ENCODE assay signal across 10 cellular contexts in the genomic region with DNA sequence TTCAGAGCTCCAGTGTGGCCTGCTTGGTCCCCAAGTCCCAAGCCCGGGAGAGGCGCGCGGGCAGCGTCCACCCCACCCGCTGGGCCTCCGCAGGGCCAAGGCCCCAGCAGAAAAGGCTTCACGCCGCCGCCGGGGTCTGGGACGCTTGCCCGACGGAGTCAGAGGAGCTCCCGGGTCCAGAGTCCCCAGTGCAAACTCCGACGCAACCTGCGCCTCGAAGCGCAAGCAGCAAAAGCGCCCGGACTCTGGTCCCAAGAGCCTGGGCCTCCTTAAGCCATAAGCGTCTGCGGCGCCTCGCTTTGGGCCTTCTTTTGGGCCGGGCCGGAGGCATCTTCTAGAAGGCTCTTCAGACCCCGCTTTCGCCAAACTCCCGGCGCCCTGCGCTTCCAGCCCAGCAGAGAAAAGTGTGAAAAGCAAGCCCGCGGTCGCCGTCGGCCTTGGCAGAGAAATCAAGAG. TPM values are rescaled to one million over a fixed set of nuclear protein-coding genes. Genes with fewer than 3 reads are reported as not detected.
DNase-seq lines count a peak whose midpoint lies in the region; ATAC-seq and TF ChIP-seq lines count a peak whose summit lies in the region.
"Had no signal": no experiment of that assay in that cellular context is flagged by ENCODE, and none has a peak within 500 bp of the region (broad histone marks: within the 10 kb centered on the region; RNA-seq: fewer than 3 reads in every experiment).

No MANE protein-coding gene starts in this region.

- H3K27ac Mint-ChIP-seq in GM23338: no peak overlapping the region
- H3K27ac Mint-ChIP-seq in activated T-helper 2 cell treated with anti-CD3 and anti-CD28 coated beads, Interferon-gamma antibody, Interleukin-2, Interleukin-4, amounts not matched to agents 10 μg/mL and 5 μg/mL and 100 μg/mL, durations not matched to agents 14 hours and 24 hours and 36 hours: no peak overlapping the region

- H3K4me3 Mint-ChIP-seq in GM23338: peak overlapping the region; percentile 84
- H3K4me3 Mint-ChIP-seq in activated T-helper 2 cell treated with anti-CD3 and anti-CD28 coated beads, Interferon-gamma antibody, Interleukin-2, Interleukin-4, amounts not matched to agents 10 μg/mL and 5 μg/mL and 100 μg/mL, durations not matched to agents 14 hours and 24 hours and 36 hours (ENCODE audit: low read depth): peak overlapping the region; percentile 10

- H3K9me3 ChIP-seq in hepatocyte (ENCODE audit: low read depth) (no peaks in the 10 kb centered on the region), skeletal muscle tissue (ENCODE audit: control insufficient read depth in 3 of 3, low read length in 3 of 3) (peaks cover 0 to 2% (median 0%) of the 10 kb centered on the region in 3 donors)

- intact Hi-C loops in activated T-helper 2 cell treated with anti-CD3 and anti-CD28 coated beads, Interferon-gamma antibody, Interleukin-2, Interleukin-4, amounts not matched to agents 10 μg/mL and 5 μg/mL and 100 μg/mL, durations not matched to agents 14 hours and 24 hours and 36 hours (cut with micrococcal nuclease): no loop called here
- intact Hi-C loops in head of caudate nucleus (cut with DNase I): no loop called here

- H3K9ac ChIP-seq in skeletal muscle tissue (ENCODE audit: low read depth in 1 of 3, low read length in 3 of 3): peak overlapping the region; percentile 61 to 72 (median 70)

- peaks cover 24% of the 10 kb centered on the region; the same call in 1 of the 2 replicates for H3K4me1 ChIP-seq in GM23338 (ENCODE audit: insufficient read depth)
- peaks cover 4% of the 10 kb centered on the region for H3K4me1 ChIP-seq in hepatocyte (ENCODE audit: insufficient read depth)
- no peaks in the 10 kb centered on the region for H3K4me1 ChIP-seq in skeletal muscle tissue (ENCODE audit: control insufficient read depth in 3 of 3, insufficient read depth in 3 of 3, low read length in 3 of 3)

- H3K36me3 ChIP-seq in GM23338 (ENCODE audit: insufficient read depth) (no peaks in the 10 kb centered on the region), hepatocyte (replicated peaks; ENCODE audit: insufficient read depth, low read depth) (no peaks in the 10 kb centered on the region), skeletal muscle tissue (ENCODE audit: control insufficient read depth in 3 of 3, insufficient read depth in 3 of 3, low read length in 3 of 3) (no peaks in the 10 kb centered on the region)

- H3K4me3 ChIP-seq in GM23338: peak overlapping the region; percentile 82
- H3K4me3 ChIP-seq in hepatocyte: peak overlapping the region; percentile 42
- H3K4me3 ChIP-seq in skeletal muscle tissue (ENCODE audit: low read length in 3 of 3): peak overlapping the region; percentile 51 to 61 (median 60)

- no peak overlapping the region for H3K27ac ChIP-seq in GM23338 (ENCODE audit: low read depth)
- H3K27ac ChIP-seq in hepatocyte: peak overlapping the region; percentile 9
- peak overlapping the region; percentile 79 for H3K27ac ChIP-seq in skeletal muscle tissue (ENCODE audit: low read depth, low read length)

- peaks cover 15% of the 10 kb centered on the region for H3F3A ChIP-seq in GM23338 (replicated peaks; ENCODE audit: low read depth)

- H3K4me2 ChIP-seq in GM23338: peak overlapping the region; percentile 80
- H3K4me2 ChIP-seq in hepatocyte: peak overlapping the region; percentile 89

- H3K27me3 ChIP-seq in GM23338 (ENCODE audit: insufficient read depth): peaks cover 94% of the 10 kb centered on the region
- H3K27me3 ChIP-seq in hepatocyte: peaks cover 85% of the 10 kb centered on the region
- H3K27me3 ChIP-seq in skeletal muscle tissue (ENCODE audit: control insufficient read depth in 3 of 3, insufficient read depth in 3 of 3, low read length in 3 of 3): peaks cover 31 to 57% (median 52%) of the 10 kb centered on the region in 3 donors

- H2AFZ ChIP-seq in GM23338 (peak overlapping the region; percentile 96), hepatocyte (peak overlapping the region; percentile 31)

- H3K27me3 Mint-ChIP-seq in GM23338 (ENCODE audit: insufficient read depth, low read depth, poor library complexity): peaks cover 79% of the 10 kb centered on the region
- peaks cover 64% of the 10 kb centered on the region for H3K27me3 Mint-ChIP-seq in activated T-helper 2 cell treated with anti-CD3 and anti-CD28 coated beads, Interferon-gamma antibody, Interleukin-2, Interleukin-4, amounts not matched to agents 10 μg/mL and 5 μg/mL and 100 μg/mL, durations not matched to agents 14 hours and 24 hours and 36 hours (ENCODE audit: low read depth)

- ATAC-seq in GM23338 (peak; percentile 14), HG03565 (IDR thresholded peaks at IDR 0.05; ENCODE audit: unreplicated experiment) (no peak), HG03139 (IDR thresholded peaks at IDR 0.05; ENCODE audit: unreplicated experiment) (no peak)

- TF ChIP-seq CTCF in GM23338 (conservative IDR thresholded peaks at IDR 0.05; ENCODE audit: low read depth in 2 of 2) (no peak), hepatocyte (IDR thresholded peaks at IDR 0.05; ENCODE audit: poor library complexity) (no peak)

- H3K79me2 ChIP-seq in GM23338 (replicated peaks; ENCODE audit: insufficient read depth) (no peaks in the 10 kb centered on the region), hepatocyte (no peaks in the 10 kb centered on the region)

- H3K9me2 ChIP-seq in GM23338 (ENCODE audit: insufficient read depth) (no peaks in the 10 kb centered on the region), hepatocyte (replicated peaks; ENCODE audit: insufficient read depth) (no peaks in the 10 kb centered on the region)

- H3K4me1 Mint-ChIP-seq in GM23338: peaks cover 25% of the 10 kb centered on the region
- H3K4me1 Mint-ChIP-seq in activated T-helper 2 cell treated with anti-CD3 and anti-CD28 coated beads, Interferon-gamma antibody, Interleukin-2, Interleukin-4, amounts not matched to agents 10 μg/mL and 5 μg/mL and 100 μg/mL, durations not matched to agents 14 hours and 24 hours and 36 hours (ENCODE audit: low read depth): peaks cover 5% of the 10 kb centered on the region

- no peaks in the 10 kb centered on the region; the same call in 1 of the 3 replicates for H3K9me3 Mint-ChIP-seq in GM23338
- H3K9me3 Mint-ChIP-seq in activated T-helper 2 cell treated with anti-CD3 and anti-CD28 coated beads, Interferon-gamma antibody, Interleukin-2, Interleukin-4, amounts not matched to agents 10 μg/mL and 5 μg/mL and 100 μg/mL, durations not matched to agents 14 hours and 24 hours and 36 hours: peaks cover 11% of the 10 kb centered on the region

- no peaks in the 10 kb centered on the region; the same call in 2 of the 3 replicates for H3K36me3 Mint-ChIP-seq in GM23338 (ENCODE audit: low read depth)
- H3K36me3 Mint-ChIP-seq in activated T-helper 2 cell treated with anti-CD3 and anti-CD28 coated beads, Interferon-gamma antibody, Interleukin-2, Interleukin-4, amounts not matched to agents 10 μg/mL and 5 μg/mL and 100 μg/mL, durations not matched to agents 14 hours and 24 hours and 36 hours (ENCODE audit: low read depth): peaks cover 6% of the 10 kb centered on the region

- WGBS in hepatocyte (ENCODE audit: low lambda C conversion rate, missing lambda C conversion rate): 3% methylated on average over 38 of the region's 38 CpGs

- peaks cover 17% of the 10 kb centered on the region for H4K20me1 ChIP-seq in GM23338 (replicated peaks; ENCODE audit: insufficient read depth)
- no peaks in the 10 kb centered on the region for H4K20me1 ChIP-seq in hepatocyte (ENCODE audit: insufficient read depth, poor library complexity, severe bottlenecking)

- DNase-seq in GM23338 (ENCODE audit: low spot score) (peak; percentile 69), hepatocyte (ENCODE audit: low spot score) (peak; percentile 36), SIG-M5 (lab: John Stamatoyannopoulos, UW) (no peak), head of caudate nucleus (no peak)
- no peak for DNase-seq in activated T-helper 2 cell treated with anti-CD3 and anti-CD28 coated beads, Interferon-gamma antibody, Interleukin-2, Interleukin-4, amounts not matched to agents 10 μg/mL and 5 μg/mL and 100 μg/mL, durations not matched to agents 14 hours and 24 hours and 36 hours (ENCODE audit: low spot score)
- DNase-seq: activated effector memory CD4-positive, alpha-beta T cell treated with anti-CD3 and anti-CD28 coated beads, Interleukin-2, amount 50 U/mL, for 16 hours; NK-92 treated with Interleukin-12 subunit alpha and Interleukin-12 subunit beta, amount 100 ng/mL, for 24 hours had no signal

TF ChIP-seq in GM23338, 12 proteins besides CTCF, POLR2A, EP300 and RAD21:
- TF ChIP-seq, protein P1, sequence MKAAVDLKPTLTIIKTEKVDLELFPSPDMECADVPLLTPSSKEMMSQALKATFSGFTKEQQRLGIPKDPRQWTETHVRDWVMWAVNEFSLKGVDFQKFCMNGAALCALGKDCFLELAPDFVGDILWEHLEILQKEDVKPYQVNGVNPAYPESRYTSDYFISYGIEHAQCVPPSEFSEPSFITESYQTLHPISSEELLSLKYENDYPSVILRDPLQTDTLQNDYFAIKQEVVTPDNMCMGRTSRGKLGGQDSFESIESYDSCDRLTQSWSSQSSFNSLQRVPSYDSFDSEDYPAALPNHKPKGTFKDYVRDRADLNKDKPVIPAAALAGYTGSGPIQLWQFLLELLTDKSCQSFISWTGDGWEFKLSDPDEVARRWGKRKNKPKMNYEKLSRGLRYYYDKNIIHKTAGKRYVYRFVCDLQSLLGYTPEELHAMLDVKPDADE (IDR thresholded peaks at IDR 0.05): no peak
- peak; percentile 96 for TF ChIP-seq EZH2 (IDR thresholded peaks at IDR 0.05; ENCODE audit: low read depth, unreplicated experiment)
- peak; percentile 16 for TF ChIP-seq EZH2phosphoT487 (IDR thresholded peaks at IDR 0.05; ENCODE audit: unreplicated experiment)
TF ChIP-seq in GM23338: peak in this region for 2.

RNA-seq across cellular contexts. Expression of a gene that starts 1.4 kb away (rescaled TPM):
- total RNA-seq in GM23338 (2014; rRNA removed; shearing (Covaris generic)): 0.03 TPM in 1 of 2 replicates, not detected in the other
- polyA plus RNA-seq in GM23338 (2016; fragmentation: Nextera tagmentation; extraction: Ambion mirVana) (not detected in 2 replicates), hepatocyte (0.10 and 0.37 TPM in 2 replicates)
- not detected in 2 replicates for total RNA-seq in activated T-helper 2 cell treated with anti-CD3 and anti-CD28 coated beads, Interferon-gamma antibody, Interleukin-2, Interleukin-4, amounts not matched to agents 10 μg/mL and 5 μg/mL and 100 μg/mL, durations not matched to agents 14 hours and 24 hours and 36 hours
- total RNA-seq in hepatocyte (1.3 and 2.0 TPM in 2 replicates), skeletal muscle tissue (22.4 TPM)

Comparison
In these comparisons a context has a peak if more than half of its experiments do, and no peak if none do; other contexts are left out.
1. DNase-seq: peak in GM23338 (single experiment) and hepatocyte (single experiment); none in activated T-helper 2 cell treated with anti-CD3 and anti-CD28 coated beads, Interferon-gamma antibody, Interleukin-2, Interleukin-4, amounts not matched to agents 10 μg/mL and 5 μg/mL and 100 μg/mL, durations not matched to agents 14 hours and 24 hours and 36 hours (single experiment), SIG-M5 (single experiment) and head of caudate nucleus (0 of 42).
2. Peak in every context shown above with its lines, with median percentiles within 50 percentile points of each other: H3K4me3 ChIP-seq.